Comparison of ENCODE assay signal across 9 cellular contexts in genomic region chr15:68896178-68896577, GRCh38. TPM values are rescaled to one million over a fixed set of nuclear protein-coding genes. Genes with fewer than 3 reads are reported as not detected.
"Had no signal": no experiment of that assay in that cellular context is flagged by ENCODE, and none has a peak within 500 bp of the region (broad histone marks: within the 10 kb centered on the region; RNA-seq: fewer than 3 reads in every experiment).

No MANE protein-coding gene starts in this region.

- ATAC-seq: HepG2, K562 had no signal

- H3K4me3 Mint-ChIP-seq: IgD-negative memory B cell had no signal

- FAIRE-seq: HepG2, HTR-8/SVneo, K562 had no signal

- H3K36me3 Mint-ChIP-seq: IgD-negative memory B cell had no signal

- H3K4me3 ChIP-seq: K562 had no signal

- DNase-seq: IMR-90, KBM-7 had no signal

- H3K27ac ChIP-seq: HL-60 had no signal

RNA-seq across cellular contexts. Expression of gene SPESP1, which starts 34.1 kb away (rescaled TPM):
- total RNA-seq: HepG2, HT-29, HT1080, K562 had no signal
- polyA plus RNA-seq: HepG2, K562 had no signal
